Comparison of ENCODE assay signal across 24 cellular contexts in the genomic region with DNA sequence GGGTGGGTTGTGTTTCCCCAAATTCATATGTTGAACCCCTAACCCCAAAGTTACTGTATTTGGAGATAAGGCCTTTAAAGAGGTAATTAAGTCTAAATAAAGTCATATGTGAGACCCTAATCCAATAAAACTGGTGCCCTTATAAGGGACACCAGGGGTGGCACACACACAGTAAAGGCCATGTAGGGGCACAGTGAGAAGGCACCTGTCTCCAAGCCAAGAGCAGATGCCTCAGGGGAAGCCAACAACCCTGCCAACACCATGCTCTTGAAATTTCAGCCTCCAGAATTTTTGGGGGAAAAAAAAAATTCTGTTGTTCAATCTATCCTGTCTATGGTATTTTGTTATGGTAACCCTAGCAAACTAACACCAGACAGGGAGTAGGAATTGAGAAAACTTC. TPM values are rescaled to one million over a fixed set of nuclear protein-coding genes. Genes with fewer than 3 reads are reported as not detected.
"Had no signal": no experiment of that assay in that cellular context is flagged by ENCODE, and none has a peak within 500 bp of the region (broad histone marks: within the 10 kb centered on the region; RNA-seq: fewer than 3 reads in every experiment).

No MANE protein-coding gene starts in this region.

- H3K36me3 ChIP-seq: cardiac muscle cell, spleen, thoracic aorta, upper lobe of left lung had no signal

- H3K4me3 Mint-ChIP-seq: activated CD8-positive, alpha-beta T cell treated with anti-CD3 and anti-CD28 coated beads, Interleukin-2, amount 10 ng/mL, durations not matched to agents 7 days and 5 days; activated naive CD8-positive, alpha-beta T cell treated with anti-CD3 and anti-CD28 coated beads, Interleukin-2, amount 50 U/mL, for 24 hours; activated T-helper 1 cell treated with anti-CD3 and anti-CD28 coated beads, Interleukin-12 subunit alpha, Interleukin-12 subunit beta, Interleukin-2, Interleukin-4 antibody, amounts not matched to agents 30 ng/mL and 10 ng/mL and 1 ng/mL, durations not matched to agents 14 hours and 24 hours and 36 hours; natural killer cell treated with Interleukin-12 subunit alpha and Interleukin-12 subunit beta and Interleukin-15 and Interleukin-18, amount 100 ng/mL, for 72 hours had no signal

- H3K27ac Mint-ChIP-seq: activated CD8-positive, alpha-beta T cell treated with anti-CD3 and anti-CD28 coated beads, Interleukin-2, amount 10 ng/mL, durations not matched to agents 7 days and 5 days; activated naive CD8-positive, alpha-beta T cell treated with anti-CD3 and anti-CD28 coated beads, Interleukin-2, amount 50 U/mL, for 24 hours; activated T-helper 1 cell treated with anti-CD3 and anti-CD28 coated beads, Interleukin-12 subunit alpha, Interleukin-12 subunit beta, Interleukin-2, Interleukin-4 antibody, amounts not matched to agents 30 ng/mL and 10 ng/mL and 1 ng/mL, durations not matched to agents 14 hours and 24 hours and 36 hours; mesothelial cell of epicardium; natural killer cell treated with Interleukin-12 subunit alpha and Interleukin-12 subunit beta and Interleukin-15 and Interleukin-18, amount 100 ng/mL, for 72 hours; T-helper 2 cell treated with Interferon-gamma antibody and Interleukin-4, amounts not matched to agents 5 μg/mL and 100 μg/mL, for 36 hours had no signal

- H3K4me1 ChIP-seq: parathyroid adenoma had no signal

- DNase-seq: activated CD4-positive, alpha-beta T cell treated with anti-CD3 and anti-CD28 coated beads for 1 hour; activated CD4-positive, alpha-beta T cell treated with anti-CD3 and anti-CD28 coated beads, Interleukin-2, amount 50 U/mL, for 1 hour; activated CD8-positive, alpha-beta T cell treated with anti-CD3 and anti-CD28 coated beads, Interleukin-2, amount 10 ng/mL, durations not matched to agents 7 days and 5 days; activated gamma-delta T cell; activated naive CD4-positive, alpha-beta T cell treated with anti-CD3 and anti-CD28 coated beads, Interleukin-2, amount 50 U/mL, for 16 hours; activated naive CD8-positive, alpha-beta T cell treated with anti-CD3 and anti-CD28 coated beads, Interleukin-2, amount 50 U/mL, for 24 hours; effector CD4-positive, alpha-beta T cell; foreskin melanocyte; left colon; nucleus accumbens; spleen; stimulated activated CD4-positive, alpha-beta T cell treated with anti-CD3 and anti-CD28 coated beads, Interleukin-4, amount 100 ng/mL, for 1 hour; stimulated activated naive CD4-positive, alpha-beta T cell; upper lobe of left lung had no signal

- H3K36me3 Mint-ChIP-seq: mesothelial cell of epicardium had no signal

- H3K27me3 ChIP-seq: upper lobe of left lung had no signal

- H3K27ac ChIP-seq: cardiac muscle cell, parathyroid adenoma, SK-N-MC, spleen, thoracic aorta, upper lobe of left lung had no signal

- H3K9ac ChIP-seq: parathyroid adenoma had no signal

- H3K9me3 ChIP-seq: spleen, thoracic aorta, upper lobe of left lung had no signal

- H3K9me3 Mint-ChIP-seq: activated naive CD8-positive, alpha-beta T cell treated with anti-CD3 and anti-CD28 coated beads, Interleukin-2, amount 50 U/mL, for 24 hours; activated T-helper 1 cell treated with anti-CD3 and anti-CD28 coated beads, Interleukin-12 subunit alpha, Interleukin-12 subunit beta, Interleukin-2, Interleukin-4 antibody, amounts not matched to agents 30 ng/mL and 10 ng/mL and 1 ng/mL, durations not matched to agents 14 hours and 24 hours and 36 hours; mesothelial cell of epicardium; natural killer cell treated with Interleukin-12 subunit alpha and Interleukin-12 subunit beta and Interleukin-15 and Interleukin-18, amount 100 ng/mL, for 72 hours; T-helper 2 cell treated with Interferon-gamma antibody and Interleukin-4, amounts not matched to agents 5 μg/mL and 100 μg/mL, for 36 hours had no signal

- H3K4me3 ChIP-seq: cardiac muscle cell, lung, SK-N-MC, spleen had no signal

- ATAC-seq: activated CD8-positive, alpha-beta T cell treated with anti-CD3 and anti-CD28 coated beads, Interleukin-2, amount 10 ng/mL, durations not matched to agents 7 days and 5 days; activated naive CD8-positive, alpha-beta T cell treated with anti-CD3 and anti-CD28 coated beads, Interleukin-2, amount 50 U/mL, for 24 hours; esophagus mucosa; left colon; natural killer cell treated with Interleukin-12 subunit alpha and Interleukin-12 subunit beta and Interleukin-15 and Interleukin-18, amount 100 ng/mL, for 72 hours had no signal

RNA-seq across cellular contexts. Expression of gene GMNC, which starts 1.5 kb away (rescaled TPM):
- total RNA-seq: activated CD8-positive, alpha-beta T cell treated with anti-CD3 and anti-CD28 coated beads, Interleukin-2, amount 10 ng/mL, durations not matched to agents 7 days and 5 days; activated T-helper 1 cell treated with anti-CD3 and anti-CD28 coated beads, Interleukin-12 subunit alpha, Interleukin-12 subunit beta, Interleukin-2, Interleukin-4 antibody, amounts not matched to agents 30 ng/mL and 10 ng/mL and 1 ng/mL, durations not matched to agents 14 hours and 24 hours and 36 hours; cardiac muscle cell; esophagus mucosa; left colon; natural killer cell treated with Interleukin-12 subunit alpha and Interleukin-12 subunit beta and Interleukin-15 and Interleukin-18, amount 100 ng/mL, for 72 hours; thoracic aorta had no signal
- polyA plus RNA-seq: cardiac muscle cell had no signal
